In the genomic region with DNA sequence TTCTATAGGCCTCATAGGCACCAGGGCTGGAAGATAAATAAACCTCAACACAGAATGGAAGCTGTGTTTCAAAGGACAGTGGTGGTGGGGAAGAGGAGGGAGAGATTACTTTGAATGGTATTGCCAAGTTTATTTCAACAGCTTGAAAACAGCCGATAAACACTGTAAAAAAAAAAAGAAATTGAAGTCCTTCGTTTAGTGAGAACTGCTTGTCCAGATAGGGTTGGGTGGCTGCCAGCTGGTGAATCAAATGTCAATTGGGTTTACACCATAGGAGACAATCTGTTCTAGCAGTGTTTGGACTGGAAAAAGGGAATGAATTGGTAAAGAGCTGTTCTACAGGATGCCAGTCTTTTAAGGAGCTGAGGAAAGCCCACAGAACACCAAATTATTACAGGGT, we compare ENCODE assay signal across 14 cellular contexts.
DNase-seq lines count a peak whose midpoint lies in the region; ATAC-seq and TF ChIP-seq lines count a peak whose summit lies in the region.
"Had no signal": no experiment of that assay in that cellular context is flagged by ENCODE, and none has a peak within 500 bp of the region (broad histone marks: within the 10 kb centered on the region; RNA-seq: fewer than 3 reads in every experiment).

No MANE protein-coding gene starts in this region.

- H3K9me3 Mint-ChIP-seq in nephron (no peaks in the 10 kb centered on the region), immature natural killer cell (no peaks in the 10 kb centered on the region)
- H3K9me3 Mint-ChIP-seq in activated T-cell treated with anti-CD3 and anti-CD28 coated beads, Interleukin-2, amount 50 U/mL, for 4 hours, result no peaks in the 10 kb centered on the region
- H3K9me3 Mint-ChIP-seq: CD4-positive, alpha-beta T cell had no signal

- H3K4me3 Mint-ChIP-seq in nephron (no peak overlapping the region), immature natural killer cell (no peak overlapping the region)
- H3K4me3 Mint-ChIP-seq in activated T-cell treated with anti-CD3 and anti-CD28 coated beads, Interleukin-2, amount 50 U/mL, for 4 hours, result no peak overlapping the region
- H3K4me3 Mint-ChIP-seq: CD4-positive, alpha-beta T cell had no signal

- no peak for ATAC-seq in activated T-cell treated with anti-CD3 and anti-CD28 coated beads, Interleukin-2, amount 50 U/mL, for 4 hours
- ATAC-seq in HG02970 (IDR thresholded peaks at IDR 0.05; ENCODE audit: low FRiP score, unreplicated experiment), result no peak
- ATAC-seq: activated CD4-positive, CD25-positive, alpha-beta regulatory T cell treated with anti-CD3 and anti-CD28 coated beads, Interleukin-2, amount 50 U/mL, for 24 hours had no signal

- H3K27ac Mint-ChIP-seq in nephron (peak overlapping the region in 2 of 3 experiments; percentile 17 to 20), immature natural killer cell (no peak overlapping the region)
- H3K27ac Mint-ChIP-seq: CD4-positive, alpha-beta T cell had no signal

- no peaks in the 10 kb centered on the region for H3K27me3 Mint-ChIP-seq in nephron (ENCODE audit: low read depth)
- H3K27me3 Mint-ChIP-seq in immature natural killer cell (ENCODE audit: low read depth in 3 of 3), result peaks cover 0 to 3% (median 0%) of the 10 kb centered on the region in 3 donors
- peaks cover 3% of the 10 kb centered on the region for H3K27me3 Mint-ChIP-seq in activated T-cell treated with anti-CD3 and anti-CD28 coated beads, Interleukin-2, amount 50 U/mL, for 4 hours (ENCODE audit: low read depth)
- H3K27me3 Mint-ChIP-seq: CD4-positive, alpha-beta T cell had no signal

- no peak for TF ChIP-seq CTCF in nephron (IDR thresholded peaks at IDR 0.05; ENCODE audit: unreplicated experiment in 3 of 3)

- H3K36me3 Mint-ChIP-seq in nephron (ENCODE audit: low read depth), result no peaks in the 10 kb centered on the region
- H3K36me3 Mint-ChIP-seq in immature natural killer cell, result no peaks in the 10 kb centered on the region
- H3K36me3 Mint-ChIP-seq in activated T-cell treated with anti-CD3 and anti-CD28 coated beads, Interleukin-2, amount 50 U/mL, for 4 hours (ENCODE audit: insufficient read depth), result no peaks in the 10 kb centered on the region

- peak; percentile 16 for DNase-seq in DMS79 (lab: John Stamatoyannopoulos, UW)
- DNase-seq in NCI-H128 (lab: John Stamatoyannopoulos, UW; ENCODE audit: unreplicated experiment), result peak; percentile 32
- peak; percentile 51 for DNase-seq in cerebellum (ENCODE audit: low spot score)
- no peak for DNase-seq in immature natural killer cell
- DNase-seq in activated T-cell treated with anti-CD3 and anti-CD28 coated beads, Interleukin-2, amount 50 U/mL, for 4 hours, result no peak
- DNase-seq in GM03348 (ENCODE audit: low spot score), result no peak
- DNase-seq: amniotic stem cell; CD4-positive, alpha-beta T cell; H7; NK-92 treated with Interleukin-12 subunit alpha and Interleukin-12 subunit beta, amount 100 ng/mL, for 24 hours; stimulated activated CD4-positive, alpha-beta T cell treated with anti-CD3 and anti-CD28 coated beads, Interleukin-4, amount 100 ng/mL, for 1 hour had no signal

- H3K4me1 Mint-ChIP-seq in nephron (peaks cover 13% of the 10 kb centered on the region), immature natural killer cell (no peaks in the 10 kb centered on the region)
- H3K4me1 Mint-ChIP-seq in activated T-cell treated with anti-CD3 and anti-CD28 coated beads, Interleukin-2, amount 50 U/mL, for 4 hours (ENCODE audit: low read depth), result no peaks in the 10 kb centered on the region

Comparison
In these comparisons a context has a peak if more than half of its experiments do, and no peak if none do; other contexts are left out.
1. DNase-seq: peak in DMS79 (single experiment), NCI-H128 (single experiment) and cerebellum (single experiment); none in immature natural killer cell (0 of 3), activated T-cell treated with anti-CD3 and anti-CD28 coated beads, Interleukin-2, amount 50 U/mL, for 4 hours (single experiment) and GM03348 (single experiment).
2. H3K27ac Mint-ChIP-seq: peak in nephron (2 of 3); none in immature natural killer cell (0 of 6).